Comparison of ENCODE assay signal across 9 cellular contexts in the genomic region with DNA sequence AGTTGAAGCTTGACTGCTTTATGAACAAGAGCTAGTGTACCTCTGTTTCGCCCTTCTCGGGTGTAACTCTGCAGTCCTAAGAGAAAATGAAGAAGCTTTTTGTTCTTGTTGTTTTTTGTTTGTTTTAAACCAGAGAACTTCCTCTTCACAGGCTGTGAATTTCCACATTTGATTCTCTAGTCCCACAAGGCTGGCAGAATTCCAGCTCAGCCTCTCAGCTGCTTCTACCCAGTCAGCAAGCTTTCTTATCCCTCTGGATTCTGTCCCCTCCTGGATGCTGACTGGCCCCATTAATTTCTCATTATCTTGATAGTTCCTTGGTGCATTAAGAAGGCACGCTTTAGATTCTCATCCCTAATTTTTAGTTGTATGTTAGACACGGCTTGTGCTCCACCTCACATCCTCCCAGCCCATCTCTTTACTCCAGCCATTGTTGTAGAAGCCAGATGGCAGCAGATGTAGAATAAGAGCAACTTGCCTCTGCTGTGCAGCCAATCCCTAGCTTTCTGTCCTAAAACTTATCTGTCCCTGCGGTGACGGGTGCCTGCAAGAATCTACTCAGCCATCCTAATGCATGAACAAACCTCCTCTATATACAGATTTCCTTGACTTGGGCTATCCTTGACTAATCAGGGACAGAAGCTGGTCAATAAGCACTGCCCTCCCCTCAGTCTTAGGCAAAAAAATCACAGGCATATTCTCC. TPM values are rescaled to one million over a fixed set of nuclear protein-coding genes. Genes with fewer than 3 reads are reported as not detected.
DNase-seq lines count a peak whose midpoint lies in the region; TF ChIP-seq lines count a peak whose summit lies in the region.
"Had no signal": no experiment of that assay in that cellular context is flagged by ENCODE, and none has a peak within 500 bp of the region (broad histone marks: within the 10 kb centered on the region; RNA-seq: fewer than 3 reads in every experiment).

No MANE protein-coding gene starts in this region.

- H2BK5ac ChIP-seq in mesenchymal stem cell (ENCODE audit: low read depth, low read length, poor library complexity, severe bottlenecking), result no peak overlapping the region

- DNase-seq in DMS53 (lab: John Stamatoyannopoulos, UW) (peak; percentile 72), NCI-H2196 treated with DMSO at 0.1 percent for 48 hours (lab: John Stamatoyannopoulos, UW; ENCODE audit: unreplicated experiment) (peak; percentile 69), cerebellar cortex (ENCODE audit: low spot score) (peak; percentile 27), mesenchymal stem cell (peak; percentile 48), GM13977 (ENCODE audit: low spot score) (no peak), T1000 (lab: John Stamatoyannopoulos, UW) (no peak)
- DNase-seq in activated CD4-positive, CD25-positive, alpha-beta regulatory T cell treated with anti-CD3 and anti-CD28 coated beads, Interleukin-2, amount 50 U/mL, for 72 hours, result no peak
- DNase-seq in effector memory CD4-positive, alpha-beta T cell, result no peak
- DNase-seq: activated effector memory CD4-positive, alpha-beta T cell treated with Interleukin-2 at 50 U/mL for 16 hours had no signal

- no peaks in the 10 kb centered on the region for H3K79me1 ChIP-seq in mesenchymal stem cell (replicated peaks; ENCODE audit: low read length, poor library complexity, severe bottlenecking)

- no peak for TF ChIP-seq CTCF in GM13977 (IDR thresholded peaks at IDR 0.05; ENCODE audit: extremely low read depth, insufficient read depth, missing control alignments)

- no peaks in the 10 kb centered on the region for H3K36me3 ChIP-seq in mesenchymal stem cell (ENCODE audit: control insufficient read depth in 1 of 2, insufficient read depth in 2 of 2, low read depth in 1 of 2, low read length in 2 of 2)
- no peaks in the 10 kb centered on the region for H3K36me3 ChIP-seq in effector memory CD4-positive, alpha-beta T cell (ENCODE audit: control insufficient read depth, insufficient read depth, low read length)

- H4K8ac ChIP-seq in mesenchymal stem cell (ENCODE audit: low read length), result no peak overlapping the region

- no peak overlapping the region for H3K4ac ChIP-seq in mesenchymal stem cell (ENCODE audit: low read depth in 1 of 2, low read length in 2 of 2)

- H3K4me3 ChIP-seq in mesenchymal stem cell (ENCODE audit: insufficient read depth in 1 of 2, low read depth in 1 of 2, low read length in 2 of 2), result no peak overlapping the region
- no peak overlapping the region for H3K4me3 ChIP-seq in effector memory CD4-positive, alpha-beta T cell (ENCODE audit: insufficient read depth, low read depth, low read length, poor library complexity, severe bottlenecking)

- H3K23ac ChIP-seq in mesenchymal stem cell (ENCODE audit: low read length in 2 of 2), result no peak overlapping the region

- no peaks in the 10 kb centered on the region for H3K9me3 ChIP-seq in mesenchymal stem cell (ENCODE audit: control insufficient read depth, low read length)
- H3K9me3 ChIP-seq in effector memory CD4-positive, alpha-beta T cell (ENCODE audit: control insufficient read depth, low read length), result no peaks in the 10 kb centered on the region

- H3K27ac ChIP-seq in mesenchymal stem cell (ENCODE audit: low read length, poor library complexity, severe bottlenecking), result no peak overlapping the region
- no peak overlapping the region for H3K27ac ChIP-seq in effector memory CD4-positive, alpha-beta T cell (ENCODE audit: insufficient read depth, low read length, poor library complexity, severe bottlenecking)

- no peak overlapping the region for H2BK15ac ChIP-seq in mesenchymal stem cell (ENCODE audit: low read depth, poor library complexity, severe bottlenecking)

- no peak overlapping the region for H2BK12ac ChIP-seq in mesenchymal stem cell (ENCODE audit: low read length in 2 of 2)

- no peak overlapping the region for H2AK5ac ChIP-seq in mesenchymal stem cell (ENCODE audit: low read length, severe bottlenecking)

- no peak overlapping the region for H3K14ac ChIP-seq in mesenchymal stem cell (ENCODE audit: low read length in 2 of 2)

- no peak overlapping the region for H2BK120ac ChIP-seq in mesenchymal stem cell (ENCODE audit: low read depth, low read length)

- no peak overlapping the region for H3K4me2 ChIP-seq in mesenchymal stem cell (ENCODE audit: low read length, poor library complexity, severe bottlenecking)

- no peak overlapping the region for H4K91ac ChIP-seq in mesenchymal stem cell (ENCODE audit: low read length)

- no peaks in the 10 kb centered on the region for H3K4me1 ChIP-seq in mesenchymal stem cell (ENCODE audit: control insufficient read depth, insufficient read depth, low read depth, low read length)
- no peaks in the 10 kb centered on the region for H3K4me1 ChIP-seq in effector memory CD4-positive, alpha-beta T cell (ENCODE audit: control insufficient read depth, insufficient read depth, low read length, poor library complexity, severe bottlenecking)

- H3K27me3 ChIP-seq in mesenchymal stem cell (ENCODE audit: control insufficient read depth in 1 of 2, insufficient read depth in 1 of 2, low read length in 2 of 2), result peaks cover 14 to 17% of the 10 kb centered on the region in 2 experiments
- peaks cover 5% of the 10 kb centered on the region for H3K27me3 ChIP-seq in effector memory CD4-positive, alpha-beta T cell (replicated peaks; ENCODE audit: control insufficient read depth, insufficient read depth, low read length, poor library complexity, severe bottlenecking)

- WGBS in mesenchymal stem cell, result 83% methylated on average over 4 of the region's 6 CpGs

- H3K9ac ChIP-seq in mesenchymal stem cell (ENCODE audit: low read length), result no peak overlapping the region

- H3K18ac ChIP-seq in mesenchymal stem cell (ENCODE audit: low read depth in 1 of 2, low read length in 2 of 2), result no peak overlapping the region

- H2AFZ ChIP-seq in mesenchymal stem cell (ENCODE audit: low read depth, low read length), result no peak overlapping the region

- in situ Hi-C loops in GM13977 (cut with MboI; ENCODE audit: low pct_unique_long_range_greater_than_20kb, low sequenced_read_pairs, unreplicated experiment), result no loop called here

RNA-seq across cellular contexts. Expression of gene RESP18, which starts 12.4 kb away (rescaled TPM):
- not detected for polyA plus RNA-seq in mesenchymal stem cell (2013, experiment 1 of 2)
- polyA plus RNA-seq in mesenchymal stem cell (2013, experiment 2 of 2), result not detected

RNA-seq across cellular contexts. Expression of gene PTPRN, which starts 35.7 kb away (rescaled TPM):
- polyA plus RNA-seq in mesenchymal stem cell (2013, experiment 1 of 2), result 0.36 TPM
- polyA plus RNA-seq in mesenchymal stem cell (2013, experiment 2 of 2), result 0.47 TPM

RNA-seq across cellular contexts. Expression of gene DNPEP, which starts 42.8 kb away (rescaled TPM):
- 67.3 TPM for polyA plus RNA-seq in mesenchymal stem cell (2013, experiment 1 of 2)
- 68.7 TPM for polyA plus RNA-seq in mesenchymal stem cell (2013, experiment 2 of 2)

Comparison
In these comparisons a context has a peak if more than half of its experiments do, and no peak if none do; other contexts are left out.
1. DNase-seq: peak in DMS53 (single experiment), NCI-H2196 treated with DMSO at 0.1 percent for 48 hours (single experiment), cerebellar cortex (single experiment) and mesenchymal stem cell (single experiment); none in activated CD4-positive, CD25-positive, alpha-beta regulatory T cell treated with anti-CD3 and anti-CD28 coated beads, Interleukin-2, amount 50 U/mL, for 72 hours (single experiment), GM13977 (single experiment), T1000 (single experiment) and effector memory CD4-positive, alpha-beta T cell (0 of 3).